Comparison of ENCODE assay signal across 23 cellular contexts in genomic region chr12:116028619-116029018, GRCh38.
DNase-seq lines count a peak whose midpoint lies in the region; ATAC-seq and FAIRE-seq lines count a peak whose summit lies in the region.
"Had no signal": no experiment of that assay in that cellular context is flagged by ENCODE, and none has a peak within 500 bp of the region (broad histone marks: within the 10 kb centered on the region; RNA-seq: fewer than 3 reads in every experiment).

No MANE protein-coding gene starts in this region.

- H3K27me3 ChIP-seq in CD8-positive, alpha-beta memory T cell (ENCODE audit: insufficient read depth, low read length, poor library complexity, severe bottlenecking): no peaks in the 10 kb centered on the region
- H3K27me3 ChIP-seq: BE2C; BLaER1 treated with 17β-estradiol and CSF1 and Interleukin-3, amounts not matched to agents 10 nM and 100 nM had no signal

- no peak for FAIRE-seq in GM19239 (lab: Jason Lieb, UNC)
- FAIRE-seq: A204.1, G401.6, GM12892 had no signal

- POLR2A ChIA-PET in activated CD4-positive, alpha-beta T cell treated with anti-CD3 and anti-CD28 coated beads for 36 hours (lab: Charles Lee): no interaction called here
- POLR2A ChIA-PET in CD8-positive, alpha-beta memory T cell (lab: Charles Lee): no interaction called here

- peak overlapping the region; percentile 27 for H3K27ac Mint-ChIP-seq in activated CD4-positive, alpha-beta T cell treated with anti-CD3 and anti-CD28 coated beads for 36 hours
- H3K27ac Mint-ChIP-seq in activated T-helper 17 cell treated with anti-CD3 and anti-CD28 coated beads, Interleukin-2, amount 50 U/mL, for 72 hours: peak overlapping the region; percentile 13
- peak overlapping the region; percentile 11 for H3K27ac Mint-ChIP-seq in central memory CD8-positive, alpha-beta T cell (ENCODE audit: low read depth)
- peak overlapping the region in 2 of 8 donors; percentile 29 to 49 for H3K27ac Mint-ChIP-seq in CD8-positive, alpha-beta memory T cell
- H3K27ac Mint-ChIP-seq: CD14-positive monocyte; CD4-positive, alpha-beta T cell; GM23338; H9 had no signal

- no peaks in the 10 kb centered on the region for H3K36me3 Mint-ChIP-seq in activated CD4-positive, alpha-beta T cell treated with anti-CD3 and anti-CD28 coated beads for 36 hours (ENCODE audit: low read depth)
- H3K36me3 Mint-ChIP-seq in activated T-helper 17 cell treated with anti-CD3 and anti-CD28 coated beads, Interleukin-2, amount 50 U/mL, for 72 hours (ENCODE audit: low read depth): no peaks in the 10 kb centered on the region
- no peaks in the 10 kb centered on the region for H3K36me3 Mint-ChIP-seq in central memory CD8-positive, alpha-beta T cell (ENCODE audit: insufficient read depth)
- H3K36me3 Mint-ChIP-seq in CD8-positive, alpha-beta memory T cell: peaks cover 0 to 5% (median 2%) of the 10 kb centered on the region in 3 donors

- no peak overlapping the region for H3K4me3 ChIP-seq in CD8-positive, alpha-beta memory T cell (ENCODE audit: low read length)
- H3K4me3 ChIP-seq: BLaER1 treated with 17β-estradiol and CSF1 and Interleukin-3, amounts not matched to agents 10 nM and 100 nM; GM23338 had no signal

- intact Hi-C loops in activated CD4-positive, alpha-beta T cell treated with anti-CD3 and anti-CD28 coated beads for 36 hours (cut with DNase I, micrococcal nuclease): no loop called here

- no peak overlapping the region for H3K27ac ChIP-seq in CD8-positive, alpha-beta memory T cell (ENCODE audit: low read depth, low read length)
- H3K27ac ChIP-seq: 22Rv1; BLaER1 treated with 17β-estradiol and CSF1 and Interleukin-3, amounts not matched to agents 10 nM and 100 nM had no signal

- no peak for DNase-seq in activated CD4-positive, alpha-beta T cell treated with anti-CD3 and anti-CD28 coated beads for 36 hours
- no peak for DNase-seq in activated CD4-positive, alpha-beta T cell treated with anti-CD3 and anti-CD28 coated beads for 4 hours
- DNase-seq in central memory CD8-positive, alpha-beta T cell (ENCODE audit: low spot score in 2 of 2): no peak
- no peak for DNase-seq in CD8-positive, alpha-beta memory T cell
- no peak for DNase-seq in GM19239 (ENCODE audit: insufficient read length, low spot score)
- DNase-seq: ACHN; AML-193; BE2C; Calu3; CD4-positive, alpha-beta T cell; COR-L47; DMS53; DND-41; H9 had no signal

- peaks cover 45% of the 10 kb centered on the region for H3K4me1 Mint-ChIP-seq in activated CD4-positive, alpha-beta T cell treated with anti-CD3 and anti-CD28 coated beads for 36 hours
- peaks cover 19% of the 10 kb centered on the region for H3K4me1 Mint-ChIP-seq in activated T-helper 17 cell treated with anti-CD3 and anti-CD28 coated beads, Interleukin-2, amount 50 U/mL, for 72 hours
- H3K4me1 Mint-ChIP-seq in central memory CD8-positive, alpha-beta T cell: peaks cover 33% of the 10 kb centered on the region
- peaks cover 35 to 59% (median 58%) of the 10 kb centered on the region in 3 donors for H3K4me1 Mint-ChIP-seq in CD8-positive, alpha-beta memory T cell

- CTCF ChIA-PET in activated CD4-positive, alpha-beta T cell treated with anti-CD3 and anti-CD28 coated beads for 36 hours (lab: Charles Lee): interaction anchor here (1.7 kb wide), 1 partner anchor 11 kb away, joined by 8 read pairs; no protein-coding TSS in a partner anchor
- CTCF ChIA-PET in CD8-positive, alpha-beta memory T cell (lab: Charles Lee): no interaction called here

- no peak for ATAC-seq in activated CD4-positive, alpha-beta T cell treated with anti-CD3 and anti-CD28 coated beads for 36 hours
- ATAC-seq in activated T-helper 17 cell treated with anti-CD3 and anti-CD28 coated beads, Interleukin-2, amount 50 U/mL, for 72 hours (replicated peaks): no peak
- no peak for ATAC-seq in central memory CD8-positive, alpha-beta T cell (replicated peaks; ENCODE audit: extremely low read depth, poor library complexity, severe bottlenecking)
- ATAC-seq: GM23338, HCT116 had no signal

- H3K9me3 Mint-ChIP-seq in activated CD4-positive, alpha-beta T cell treated with anti-CD3 and anti-CD28 coated beads for 36 hours (ENCODE audit: low read depth): no peaks in the 10 kb centered on the region
- no peaks in the 10 kb centered on the region for H3K9me3 Mint-ChIP-seq in activated T-helper 17 cell treated with anti-CD3 and anti-CD28 coated beads, Interleukin-2, amount 50 U/mL, for 72 hours
- H3K9me3 Mint-ChIP-seq in central memory CD8-positive, alpha-beta T cell: no peaks in the 10 kb centered on the region
- peaks cover 0 to 3% (median 0%) of the 10 kb centered on the region in 5 donors for H3K9me3 Mint-ChIP-seq in CD8-positive, alpha-beta memory T cell
- H3K9me3 Mint-ChIP-seq: GM23338 had no signal

- H3K36me3 ChIP-seq in CD8-positive, alpha-beta memory T cell (ENCODE audit: insufficient read depth, low read length): no peaks in the 10 kb centered on the region
- H3K36me3 ChIP-seq: BE2C had no signal

- H3K4me3 Mint-ChIP-seq in activated CD4-positive, alpha-beta T cell treated with anti-CD3 and anti-CD28 coated beads for 36 hours: no peak overlapping the region
- no peak overlapping the region for H3K4me3 Mint-ChIP-seq in activated T-helper 17 cell treated with anti-CD3 and anti-CD28 coated beads, Interleukin-2, amount 50 U/mL, for 72 hours
- no peak overlapping the region for H3K4me3 Mint-ChIP-seq in central memory CD8-positive, alpha-beta T cell
- no peak overlapping the region for H3K4me3 Mint-ChIP-seq in CD8-positive, alpha-beta memory T cell
- H3K4me3 Mint-ChIP-seq: CD14-positive monocyte; CD4-positive, alpha-beta T cell; GM23338; H9 had no signal

- H3K4me1 ChIP-seq in CD8-positive, alpha-beta memory T cell (ENCODE audit: insufficient read depth, low read length): no peaks in the 10 kb centered on the region
- H3K4me1 ChIP-seq: BE2C had no signal

- no peaks in the 10 kb centered on the region for H3K27me3 Mint-ChIP-seq in activated CD4-positive, alpha-beta T cell treated with anti-CD3 and anti-CD28 coated beads for 36 hours
- no peaks in the 10 kb centered on the region for H3K27me3 Mint-ChIP-seq in activated T-helper 17 cell treated with anti-CD3 and anti-CD28 coated beads, Interleukin-2, amount 50 U/mL, for 72 hours
- no peaks in the 10 kb centered on the region for H3K27me3 Mint-ChIP-seq in central memory CD8-positive, alpha-beta T cell
- H3K27me3 Mint-ChIP-seq in CD8-positive, alpha-beta memory T cell: no peaks in the 10 kb centered on the region
- H3K27me3 Mint-ChIP-seq: CD4-positive, alpha-beta T cell had no signal

- H3K9me3 ChIP-seq in CD8-positive, alpha-beta memory T cell (ENCODE audit: low read length): no peaks in the 10 kb centered on the region
- H3K9me3 ChIP-seq: BE2C had no signal
